Comparison of ENCODE assay signal across 17 cellular contexts in genomic region chr4:145183581-145183980, GRCh38. TPM values are rescaled to one million over a fixed set of nuclear protein-coding genes. Genes with fewer than 3 reads are reported as not detected.
DNase-seq lines count a peak whose midpoint lies in the region; TF ChIP-seq lines count a peak whose summit lies in the region.
"Had no signal": no experiment of that assay in that cellular context is flagged by ENCODE, and none has a peak within 500 bp of the region (broad histone marks: within the 10 kb centered on the region; RNA-seq: fewer than 3 reads in every experiment).

No MANE protein-coding gene starts in this region.

- no peak overlapping the region for H2AK5ac ChIP-seq in trophoblast cell (ENCODE audit: low read length)

- H3K9me2 ChIP-seq in PC-9 (ENCODE audit: insufficient read depth) (no peaks in the 10 kb centered on the region), OCI-LY7 (ENCODE audit: insufficient read depth, low read length) (no peaks in the 10 kb centered on the region)

- H3K27ac ChIP-seq in trophoblast cell (ENCODE audit: low read depth, low read length) (no peak overlapping the region), skeletal muscle tissue (ENCODE audit: low read depth, low read length) (peak overlapping the region; percentile 94), coronary artery (no peak overlapping the region), PC-9 (no peak overlapping the region), OCI-LY7 (ENCODE audit: low read depth, low read length, poor library complexity, severe bottlenecking) (no peak overlapping the region)
- H3K27ac ChIP-seq: GM23248 had no signal

- H3K79me2 ChIP-seq in trophoblast cell (ENCODE audit: control insufficient read depth, insufficient read depth, low read length, poor library complexity) = peaks cover 3% of the 10 kb centered on the region
- peaks cover 9% of the 10 kb centered on the region for H3K79me2 ChIP-seq in PC-9 (ENCODE audit: low read depth)
- H3K79me2 ChIP-seq in OCI-LY7 (ENCODE audit: insufficient read depth, low read depth, low read length) = peaks cover 10% of the 10 kb centered on the region

- no peak overlapping the region for H3K18ac ChIP-seq in trophoblast cell (ENCODE audit: low read length)

- H3K9ac ChIP-seq in adipocyte (ENCODE audit: low read length) = no peak overlapping the region
- no peak overlapping the region for H3K9ac ChIP-seq in trophoblast cell (ENCODE audit: low read length)
- H3K9ac ChIP-seq in skeletal muscle tissue (ENCODE audit: low read depth in 1 of 3, low read length in 3 of 3) = no peak overlapping the region
- H3K9ac ChIP-seq: GM23248 had no signal

- no peak overlapping the region for H2BK120ac ChIP-seq in trophoblast cell (ENCODE audit: insufficient read depth, low read length, poor library complexity)

- no peak overlapping the region for H4K12ac ChIP-seq in trophoblast cell (ENCODE audit: low read depth, low read length)

- H3K4ac ChIP-seq in trophoblast cell (ENCODE audit: low read depth, low read length) = no peak overlapping the region

- DNase-seq in adipocyte (ENCODE audit: low read depth) (peak; percentile 52), trophoblast cell (peak; percentile 39 to 88), coronary artery (ENCODE audit: low spot score) (no peak), PC-9 (no peak), OCI-LY7 (ENCODE audit: low spot score) (no peak)
- DNase-seq: C1 segment of cervical spinal cord; Caco-2; CD8-positive, alpha-beta T cell; DMS153; DMS79; EL; GDM1; H7; HCEC 1CT had no signal

- H3F3A ChIP-seq in PC-9 (ENCODE audit: insufficient read depth, low read depth) = peaks cover 6% of the 10 kb centered on the region; the same call in 1 of the 2 replicates

- H3K4me3 ChIP-seq in adipocyte (ENCODE audit: low read length) = no peak overlapping the region
- no peak overlapping the region for H3K4me3 ChIP-seq in trophoblast cell (ENCODE audit: low read depth, low read length)
- H3K4me3 ChIP-seq in skeletal muscle tissue (ENCODE audit: low read length in 3 of 3) = no peak overlapping the region
- no peak overlapping the region for H3K4me3 ChIP-seq in coronary artery
- H3K4me3 ChIP-seq in PC-9 = no peak overlapping the region
- no peak overlapping the region for H3K4me3 ChIP-seq in OCI-LY7 (ENCODE audit: low read depth, low read length, poor library complexity, severe bottlenecking)
- H3K4me3 ChIP-seq: GM12878, GM23248 had no signal

- no peaks in the 10 kb centered on the region for H3K27me3 ChIP-seq in adipocyte (replicated peaks; ENCODE audit: control insufficient read depth, insufficient read depth, low read length)
- H3K27me3 ChIP-seq in trophoblast cell (ENCODE audit: insufficient read depth, low read length) = no peaks in the 10 kb centered on the region
- H3K27me3 ChIP-seq in skeletal muscle tissue (ENCODE audit: control insufficient read depth in 3 of 3, insufficient read depth in 3 of 3, low read length in 3 of 3) = no peaks in the 10 kb centered on the region
- H3K27me3 ChIP-seq in PC-9 (ENCODE audit: insufficient read depth, low read depth) = no peaks in the 10 kb centered on the region

- no peaks in the 10 kb centered on the region for H3K9me3 ChIP-seq in adipocyte (ENCODE audit: control insufficient read depth, low read length)
- no peaks in the 10 kb centered on the region for H3K9me3 ChIP-seq in trophoblast cell (ENCODE audit: insufficient read depth, low read depth, low read length)
- H3K9me3 ChIP-seq in skeletal muscle tissue (ENCODE audit: control insufficient read depth in 3 of 3, low read length in 3 of 3) = no peaks in the 10 kb centered on the region
- H3K9me3 ChIP-seq in PC-9 (ENCODE audit: insufficient read depth, low read depth) = no peaks in the 10 kb centered on the region
- no peaks in the 10 kb centered on the region for H3K9me3 ChIP-seq in OCI-LY7 (ENCODE audit: low read length)
- H3K9me3 ChIP-seq: Caco-2 had no signal

- H4K8ac ChIP-seq in trophoblast cell (ENCODE audit: low read depth, low read length) = no peak overlapping the region

- H3K23ac ChIP-seq in trophoblast cell (ENCODE audit: low read length) = no peak overlapping the region

- H4K91ac ChIP-seq in trophoblast cell (ENCODE audit: low read depth, low read length) = no peak overlapping the region

- no peak for TF ChIP-seq CTCF in coronary artery (IDR thresholded peaks at IDR 0.05)
- no peak for TF ChIP-seq CTCF in PC-9 (conservative IDR thresholded peaks at IDR 0.05)
- TF ChIP-seq CTCF in OCI-LY7 (conservative IDR thresholded peaks at IDR 0.05; ENCODE audit: low read length) = no peak

- H4K20me1 ChIP-seq in PC-9 (ENCODE audit: insufficient read depth) (no peaks in the 10 kb centered on the region), OCI-LY7 (ENCODE audit: insufficient read depth, low read length) (peaks cover 5% of the 10 kb centered on the region; the same call in 1 of the 2 replicates)

- H3K4me2 ChIP-seq in trophoblast cell (ENCODE audit: low read length) (no peak overlapping the region), PC-9 (no peak overlapping the region), OCI-LY7 (ENCODE audit: low read length) (no peak overlapping the region)

- POLR2A ChIA-PET in PC-9 (lab: Charles Lee; ENCODE audit: unreplicated experiment) = no interaction called here
- POLR2A ChIA-PET in OCI-LY7 (lab: Charles Lee) = interaction anchor here (0.5 to 1.3 kb wide), 3 partner anchors 22 to 341 kb away, joined by 3 to 5 read pairs (median 4); no protein-coding TSS in a partner anchor

- H3K4me1 ChIP-seq in adipocyte (ENCODE audit: control insufficient read depth, insufficient read depth, low read length) (peaks cover 8% of the 10 kb centered on the region), trophoblast cell (ENCODE audit: control insufficient read depth in 1 of 2, insufficient read depth in 2 of 2, low read length in 2 of 2) (peaks cover 0 to 3% of the 10 kb centered on the region in 2 experiments), skeletal muscle tissue (ENCODE audit: control insufficient read depth in 3 of 3, insufficient read depth in 3 of 3, low read length in 3 of 3) (peaks cover 5 to 12% (median 8%) of the 10 kb centered on the region in 3 donors), PC-9 (replicated peaks; ENCODE audit: insufficient read depth) (0 out of 2 replicates have a peak, but pooled peaks cover 4% of the 10 kb centered on the region), OCI-LY7 (ENCODE audit: insufficient read depth, low read length, poor library complexity, severe bottlenecking) (peaks cover 39% of the 10 kb centered on the region)
- H3K4me1 ChIP-seq: Caco-2 had no signal

- no peak overlapping the region for H2BK12ac ChIP-seq in trophoblast cell (ENCODE audit: low read length)

- BruUV-seq in PC-9 (replicated peaks; lab: Mats Ljungman, UMichigan) = no TSS peak
- BruUV-seq in OCI-LY7 (replicated peaks; lab: Mats Ljungman, UMichigan) = no TSS peak

- peaks cover 8% of the 10 kb centered on the region for H3K79me1 ChIP-seq in trophoblast cell (ENCODE audit: low read length)

- intact Hi-C loops in PC-9 (cut with micrococcal nuclease; ENCODE audit: unreplicated experiment) = no loop called here
- intact Hi-C loops in OCI-LY7 (cut with micrococcal nuclease; ENCODE audit: unreplicated experiment) = loop anchor here (5.0 kb wide), 4 partner anchors 299 to 1339 kb away; partner anchors contain the start of genes SLC10A7, SMAD1 and ZNF827

- H3K36me3 ChIP-seq in adipocyte (ENCODE audit: control insufficient read depth, insufficient read depth, low read length, severe bottlenecking) (no peaks in the 10 kb centered on the region), trophoblast cell (ENCODE audit: control insufficient read depth in 1 of 2, insufficient read depth in 2 of 2, low read length in 2 of 2) (no peaks in the 10 kb centered on the region), skeletal muscle tissue (ENCODE audit: control insufficient read depth in 3 of 3, insufficient read depth in 3 of 3, low read length in 3 of 3) (no peaks in the 10 kb centered on the region), PC-9 (ENCODE audit: low read depth) (no peaks in the 10 kb centered on the region), OCI-LY7 (ENCODE audit: insufficient read depth, low read length) (no peaks in the 10 kb centered on the region)

- H3K14ac ChIP-seq in trophoblast cell (ENCODE audit: low read length) = no peak overlapping the region

- CTCF ChIA-PET in PC-9 (lab: Charles Lee) = no interaction called here
- CTCF ChIA-PET in OCI-LY7 (lab: Charles Lee; ENCODE audit: unreplicated experiment) = no interaction called here

- H2AFZ ChIP-seq in trophoblast cell (ENCODE audit: insufficient read depth, low read length, poor library complexity) (no peak overlapping the region), PC-9 (no peak overlapping the region), OCI-LY7 (ENCODE audit: low read length) (no peak overlapping the region)
- H2AFZ ChIP-seq: GM23248 had no signal

- no CpG with 5 or more reads among the region's 2 CpGs for WGBS in trophoblast cell (ENCODE audit: extremely low coverage, insufficient coverage, insufficient read length)

- no peak overlapping the region for H2BK5ac ChIP-seq in trophoblast cell (ENCODE audit: low read depth, low read length, poor library complexity)

RNA-seq across cellular contexts. Expression of gene OTUD4, which starts 3.2 kb away (rescaled TPM):
- 15.6 and 16.1 TPM in 2 replicates for polyA plus RNA-seq in trophoblast cell (2013)
- total RNA-seq in skeletal muscle tissue = 74.6 TPM
- total RNA-seq in PC-9 (2021) = 43.5 and 44.2 TPM in 2 replicates
- 17.3 and 23.4 TPM in 2 replicates for total RNA-seq in OCI-LY7 (2014; rRNA removed; shearing (Covaris generic))
- total RNA-seq in OCI-LY7 (2022) = 54.9 and 60.1 TPM in 2 replicates

Comparison
In these comparisons a context has a peak if more than half of its experiments do, and no peak if none do; other contexts are left out.
1. DNase-seq: peak in adipocyte (single experiment) and trophoblast cell (2 of 2); none in coronary artery (single experiment), PC-9 (0 of 2) and OCI-LY7 (single experiment).